ENCODE assay signal across 19 cellular contexts in genomic region chr10:61157182-61157581, GRCh38.
A peak's percentile ranks its signal among the peaks of the same experiment; 100 is the strongest.
DNase-seq lines count a peak whose midpoint lies in the region; ATAC-seq and TF ChIP-seq lines count a peak whose summit lies in the region.
"Had no signal": no experiment of that assay in that cellular context is flagged by ENCODE, and none has a peak within 500 bp of the region (broad histone marks: within the 10 kb centered on the region; RNA-seq: fewer than 3 reads in every experiment).

No MANE protein-coding gene starts in this region.

- DNase-seq in LHCN-M2 (ENCODE audit: low read depth) (peak; percentile 5), fibroblast of mammary gland (ENCODE audit: low read depth) (peak; percentile 19), mesothelial cell of epicardium (ENCODE audit: low spot score in 2 of 2, unreplicated experiment in 2 of 2) (no peak), EL (no peak), amygdala (lab: John Stamatoyannopoulos, UW) (no peak)
- no peak for DNase-seq in activated CD4-positive, alpha-beta T cell treated with anti-CD3 and anti-CD28 coated beads, Interleukin-2, amount 50 U/mL, for 1 hour
- DNase-seq: BE2C; CD4-positive, alpha-beta T cell; DMS53; HCEC 1CT; NCI-H187 treated with DMSO at 0.1 percent for 48 hours; NCI-H446 treated with DMSO at 0.1 percent for 48 hours; NCI-H748 treated with DMSO at 0.1 percent for 48 hours; OCI-M1; RPMI8226 had no signal

- H3K4me3 ChIP-seq in ACC112 (ENCODE audit: low read depth, low read length) = peak overlapping the region; percentile 45
- no peak overlapping the region for H3K4me3 ChIP-seq in fibroblast of mammary gland (ENCODE audit: control insufficient read depth, low read depth, low read length)
- H3K4me3 ChIP-seq: SJSA1 had no signal

- no peaks in the 10 kb centered on the region for H3K36me3 Mint-ChIP-seq in mesothelial cell of epicardium

- no peaks in the 10 kb centered on the region for H3K36me3 ChIP-seq in ACC112 (ENCODE audit: insufficient read depth, low read length)
- H3K36me3 ChIP-seq: BE2C, SJSA1 had no signal

- H3K27me3 Mint-ChIP-seq in mesothelial cell of epicardium (ENCODE audit: low read depth) = no peaks in the 10 kb centered on the region
- H3K27me3 Mint-ChIP-seq: CD4-positive, alpha-beta T cell had no signal

- peaks cover 55% of the 10 kb centered on the region for H3K4me1 Mint-ChIP-seq in mesothelial cell of epicardium

- no peaks in the 10 kb centered on the region for H3K27me3 ChIP-seq in ACC112 (ENCODE audit: insufficient read depth, low read length)
- H3K27me3 ChIP-seq: BE2C, SJSA1 had no signal

- H3K9me3 Mint-ChIP-seq in mesothelial cell of epicardium = peaks cover 10% of the 10 kb centered on the region
- H3K9me3 Mint-ChIP-seq: CD4-positive, alpha-beta T cell had no signal

- no peak overlapping the region for H3K27ac ChIP-seq in ACC112 (ENCODE audit: low read depth, low read length)
- H3K27ac ChIP-seq: HL-60, SJSA1 had no signal

- H3K27ac Mint-ChIP-seq in mesothelial cell of epicardium = peak overlapping the region; percentile 39
- H3K27ac Mint-ChIP-seq: CD4-positive, alpha-beta T cell had no signal

- ATAC-seq in HG02870 (IDR thresholded peaks at IDR 0.05; ENCODE audit: unreplicated experiment) = no peak

- no peak overlapping the region for H3K4me3 Mint-ChIP-seq in mesothelial cell of epicardium
- H3K4me3 Mint-ChIP-seq: CD4-positive, alpha-beta T cell had no signal

- H3K4me1 ChIP-seq in ACC112 (ENCODE audit: control insufficient read depth, insufficient read depth, low read length, unreplicated experiment) = peaks cover 13% of the 10 kb centered on the region
- H3K4me1 ChIP-seq: BE2C, SJSA1 had no signal

- TF ChIP-seq CTCF in fibroblast of mammary gland (conservative IDR thresholded peaks at IDR 0.05; ENCODE audit: control insufficient read depth, insufficient read depth, low read depth, low read length) (no peak), mesothelial cell of epicardium (IDR thresholded peaks at IDR 0.05; ENCODE audit: unreplicated experiment) (no peak)

- H3K79me2 ChIP-seq in ACC112 (ENCODE audit: control insufficient read depth, insufficient read depth, low read length, unreplicated experiment) = no peaks in the 10 kb centered on the region

- peak overlapping the region; percentile 32 for H2AFZ ChIP-seq in ACC112 (ENCODE audit: low read length, unreplicated experiment)

Comparison
In these comparisons a context has a peak if more than half of its experiments do, and no peak if none do; other contexts are left out.
1. DNase-seq: peak in LHCN-M2 (single experiment) and fibroblast of mammary gland (single experiment); none in mesothelial cell of epicardium (0 of 2), EL (single experiment), amygdala (0 of 56) and activated CD4-positive, alpha-beta T cell treated with anti-CD3 and anti-CD28 coated beads, Interleukin-2, amount 50 U/mL, for 1 hour (single experiment).